8 cellular contexts compared by ENCODE assay signal in genomic region chr10:12902135-12902572, GRCh38.
A peak's percentile ranks its signal among the peaks of the same experiment; 100 is the strongest.
DNase-seq lines count a peak whose midpoint lies in the region; ATAC-seq, FAIRE-seq and TF ChIP-seq lines count a peak whose summit lies in the region.

No MANE protein-coding gene starts in this region.

- H3K27me3 Mint-ChIP-seq in activated naive CD8-positive, alpha-beta T cell treated with anti-CD3 and anti-CD28 coated beads, Interleukin-2, amount 50 U/mL, for 24 hours = peaks cover 1% of the 10 kb centered on the region

- H3K4me3 ChIP-seq in hepatocyte = no peak overlapping the region

- no peaks in the 10 kb centered on the region for H3K9me3 ChIP-seq in hepatocyte (ENCODE audit: low read depth)

- no peak overlapping the region for H3K27ac Mint-ChIP-seq in activated naive CD8-positive, alpha-beta T cell treated with anti-CD3 and anti-CD28 coated beads, Interleukin-2, amount 50 U/mL, for 24 hours

- H3K4me3 Mint-ChIP-seq in activated naive CD8-positive, alpha-beta T cell treated with anti-CD3 and anti-CD28 coated beads, Interleukin-2, amount 50 U/mL, for 24 hours = no peak overlapping the region

- FAIRE-seq in RCC 7860 (lab: Jason Lieb, UNC) = no peak

- peak; percentile 82 for TF ChIP-seq CTCF in hepatocyte (IDR thresholded peaks at IDR 0.05; ENCODE audit: poor library complexity)

- ATAC-seq in activated naive CD8-positive, alpha-beta T cell treated with anti-CD3 and anti-CD28 coated beads, Interleukin-2, amount 50 U/mL, for 24 hours = no peak
- ATAC-seq in HG02610 (IDR thresholded peaks at IDR 0.05; ENCODE audit: unreplicated experiment) (no peak), GM19463 (IDR thresholded peaks at IDR 0.05; ENCODE audit: unreplicated experiment) (no peak)

- H3K36me3 Mint-ChIP-seq in activated naive CD8-positive, alpha-beta T cell treated with anti-CD3 and anti-CD28 coated beads, Interleukin-2, amount 50 U/mL, for 24 hours (ENCODE audit: low read depth) = no peaks in the 10 kb centered on the region

- H3K4me2 ChIP-seq in hepatocyte = no peak overlapping the region

- WGBS in hepatocyte (ENCODE audit: low lambda C conversion rate, missing lambda C conversion rate) = 36% methylated on average over 2 of the region's 2 CpGs

- no peaks in the 10 kb centered on the region for H3K9me2 ChIP-seq in hepatocyte (replicated peaks; ENCODE audit: insufficient read depth)

- H4K20me1 ChIP-seq in hepatocyte (ENCODE audit: insufficient read depth, poor library complexity, severe bottlenecking) = no peaks in the 10 kb centered on the region

- no peaks in the 10 kb centered on the region for H3K79me2 ChIP-seq in hepatocyte

- no peaks in the 10 kb centered on the region for H3K4me1 Mint-ChIP-seq in activated naive CD8-positive, alpha-beta T cell treated with anti-CD3 and anti-CD28 coated beads, Interleukin-2, amount 50 U/mL, for 24 hours

- H3K36me3 ChIP-seq in hepatocyte (replicated peaks; ENCODE audit: insufficient read depth, low read depth) = no peaks in the 10 kb centered on the region

- H3K9me3 Mint-ChIP-seq in activated naive CD8-positive, alpha-beta T cell treated with anti-CD3 and anti-CD28 coated beads, Interleukin-2, amount 50 U/mL, for 24 hours = no peaks in the 10 kb centered on the region

- peak; percentile 8 for DNase-seq in DMS114 treated with DMSO at 0.1 percent for 48 hours (lab: John Stamatoyannopoulos, UW; ENCODE audit: unreplicated experiment)
- DNase-seq in HS-27A (ENCODE audit: low read depth) = peak; percentile 7
- DNase-seq in RCC 7860 (ENCODE audit: low spot score) = peak; percentile 30
- peak; percentile 59 for DNase-seq in activated naive CD8-positive, alpha-beta T cell treated with anti-CD3 and anti-CD28 coated beads, Interleukin-2, amount 50 U/mL, for 24 hours
- peak; percentile 79 for DNase-seq in hepatocyte (ENCODE audit: low spot score)
- peak; percentile 6 to 61 (median 21) for DNase-seq in stimulated activated CD4-positive, alpha-beta T cell treated with anti-CD3 and anti-CD28 coated beads, Interleukin-12 subunit alpha, Interleukin-12 subunit beta, amount 100 ng/mL, for 48 hours (ENCODE audit: low read depth in 2 of 3, low spot score in 1 of 3)

- no peaks in the 10 kb centered on the region for H3K27me3 ChIP-seq in hepatocyte

- no peak overlapping the region for H3K27ac ChIP-seq in hepatocyte

- no peaks in the 10 kb centered on the region for H3K4me1 ChIP-seq in hepatocyte (ENCODE audit: insufficient read depth)

- no peak overlapping the region for H2AFZ ChIP-seq in hepatocyte

Comparison
In these comparisons a context has a peak if more than half of its experiments do, and no peak if none do; other contexts are left out.
1. DNase-seq: peak in every context shown above with its lines; median percentile 79 in hepatocyte; 59 in activated naive CD8-positive, alpha-beta T cell treated with anti-CD3 and anti-CD28 coated beads, Interleukin-2, amount 50 U/mL, for 24 hours; 30 in RCC 7860; 21 in stimulated activated CD4-positive, alpha-beta T cell treated with anti-CD3 and anti-CD28 coated beads, Interleukin-12 subunit alpha, Interleukin-12 subunit beta, amount 100 ng/mL, for 48 hours; 8 in DMS114 treated with DMSO at 0.1 percent for 48 hours; 7 in HS-27A.